ENCODE assay signal across 10 cellular contexts in the genomic region with DNA sequence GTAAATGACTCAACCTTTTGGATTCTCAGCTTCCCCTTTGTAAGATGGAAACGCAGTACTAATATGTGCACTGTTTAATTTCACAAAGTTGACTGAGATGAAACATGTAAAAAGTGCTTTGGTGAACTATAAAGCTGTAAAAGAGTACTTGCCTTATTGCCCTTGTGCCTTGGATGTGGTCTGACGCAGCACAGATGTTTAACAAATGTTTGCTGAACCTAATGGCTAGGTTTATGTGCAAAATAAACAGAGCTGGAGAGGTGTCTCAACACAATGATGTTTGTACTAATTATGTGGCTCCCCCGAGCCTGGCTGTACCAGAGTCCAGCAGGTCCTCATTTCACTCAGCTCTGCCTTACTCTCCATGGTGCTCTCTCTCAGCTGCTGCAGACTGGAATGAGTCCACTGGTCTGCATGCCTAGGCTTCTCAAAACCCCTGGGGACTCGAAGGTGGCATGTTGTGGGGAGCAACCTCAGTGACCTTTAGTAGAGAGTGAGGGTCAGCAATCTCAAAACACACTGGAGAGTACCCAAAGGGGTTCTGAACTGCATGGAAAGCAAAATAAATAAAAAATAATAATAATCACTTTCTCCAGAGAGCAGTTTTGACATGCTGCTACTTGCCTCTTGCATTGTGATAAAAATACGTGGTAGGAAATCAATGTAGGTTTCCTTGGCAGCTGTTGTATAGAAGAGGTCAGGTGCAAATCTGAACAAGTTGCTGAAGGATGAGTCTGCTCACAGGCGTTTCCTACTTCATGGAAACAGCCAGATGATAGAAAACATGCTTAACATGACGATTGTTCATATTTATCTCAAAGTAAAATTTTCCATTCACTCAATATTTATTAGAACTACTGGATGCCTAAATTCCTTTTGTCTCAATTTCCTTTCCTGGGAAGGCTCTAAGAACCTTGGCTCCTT. TPM values are rescaled to one million over a fixed set of nuclear protein-coding genes. Genes with fewer than 3 reads are reported as not detected.
A peak's percentile ranks its signal among the peaks of the same experiment; 100 is the strongest.
DNase-seq lines count a peak whose midpoint lies in the region; ATAC-seq and TF ChIP-seq lines count a peak whose summit lies in the region.
"Had no signal": no experiment of that assay in that cellular context is flagged by ENCODE, and none has a peak within 500 bp of the region (broad histone marks: within the 10 kb centered on the region; RNA-seq: fewer than 3 reads in every experiment).

No MANE protein-coding gene starts in this region.

- H3K4me3 ChIP-seq in breast epithelium (no peak overlapping the region), mesodermal cell (ENCODE audit: extremely low read depth, insufficient read depth, low read length, poor library complexity, severe bottlenecking) (no peak overlapping the region), right atrium auricular region (no peak overlapping the region)

- 85 to 98% methylated on average over 4 to 5 of the region's 7 CpGs for WGBS in mesodermal cell (ENCODE audit: insufficient coverage in 2 of 2), 2 experiments

- H3K36me3 ChIP-seq in breast epithelium (no peaks in the 10 kb centered on the region), mesodermal cell (ENCODE audit: control insufficient read depth, insufficient read depth, low read length) (no peaks in the 10 kb centered on the region), right atrium auricular region (no peaks in the 10 kb centered on the region)

- peaks cover 5% of the 10 kb centered on the region for H3K9me3 Mint-ChIP-seq in activated CD4-positive, alpha-beta memory T cell treated with anti-CD3 and anti-CD28 coated beads, Interleukin-2, amount 10 ng/mL, durations not matched to agents 7 days and 5 days

- H3K4me1 ChIP-seq in breast epithelium (no peaks in the 10 kb centered on the region), mesodermal cell (ENCODE audit: control insufficient read depth, insufficient read depth, low read length, poor library complexity, severe bottlenecking) (peaks cover 45% of the 10 kb centered on the region), right atrium auricular region (peaks cover 0 to 21% of the 10 kb centered on the region in 2 donors)

- H3K27ac Mint-ChIP-seq in activated CD4-positive, alpha-beta memory T cell treated with anti-CD3 and anti-CD28 coated beads, Interleukin-2, amount 10 ng/mL, durations not matched to agents 7 days and 5 days = no peak overlapping the region

- ATAC-seq in HG03520 (IDR thresholded peaks at IDR 0.05; ENCODE audit: unreplicated experiment) = no peak

- H3K27ac ChIP-seq in breast epithelium = peak overlapping the region; percentile 69 to 82
- H3K27ac ChIP-seq in mesodermal cell (ENCODE audit: low read depth, low read length, severe bottlenecking) = peak overlapping the region; percentile 51
- no peak overlapping the region for H3K27ac ChIP-seq in right atrium auricular region
- H3K27ac ChIP-seq: C4-2B had no signal

- intact Hi-C loops in breast epithelium (cut with DNase I; ENCODE audit: low total_unique reads) = no loop called here

- H3K36me3 Mint-ChIP-seq in activated CD4-positive, alpha-beta memory T cell treated with anti-CD3 and anti-CD28 coated beads, Interleukin-2, amount 10 ng/mL, durations not matched to agents 7 days and 5 days (ENCODE audit: low read depth) = peaks cover 3% of the 10 kb centered on the region

- no peaks in the 10 kb centered on the region for H3K27me3 Mint-ChIP-seq in activated CD4-positive, alpha-beta memory T cell treated with anti-CD3 and anti-CD28 coated beads, Interleukin-2, amount 10 ng/mL, durations not matched to agents 7 days and 5 days

- no peak for TF ChIP-seq POLR2A in breast epithelium (IDR thresholded peaks at IDR 0.05)

- H3K4me1 Mint-ChIP-seq in activated CD4-positive, alpha-beta memory T cell treated with anti-CD3 and anti-CD28 coated beads, Interleukin-2, amount 10 ng/mL, durations not matched to agents 7 days and 5 days = peaks cover 29% of the 10 kb centered on the region

- TF ChIP-seq CTCF in breast epithelium (IDR thresholded peaks at IDR 0.05) = no peak
- no peak for TF ChIP-seq CTCF in right atrium auricular region (IDR thresholded peaks at IDR 0.05)

- H3K4me3 Mint-ChIP-seq in activated CD4-positive, alpha-beta memory T cell treated with anti-CD3 and anti-CD28 coated beads, Interleukin-2, amount 10 ng/mL, durations not matched to agents 7 days and 5 days = no peak overlapping the region

- peak; percentile 87 for DNase-seq in COR-L47 (lab: John Stamatoyannopoulos, UW)
- peak; percentile 73 for DNase-seq in NCI-H1436 (lab: John Stamatoyannopoulos, UW)
- DNase-seq in breast epithelium (ENCODE audit: low spot score in 2 of 2) = no peak
- no peak for DNase-seq in stimulated activated CD4-positive, alpha-beta T cell treated with anti-CD3 and anti-CD28 coated beads, Interleukin-15, amount 100 ng/mL, for 24 hours
- DNase-seq in right atrium auricular region (ENCODE audit: low spot score) = no peak
- DNase-seq in activated CD4-positive, alpha-beta memory T cell treated with anti-CD3 and anti-CD28 coated beads, Interleukin-2, amount 10 ng/mL, durations not matched to agents 7 days and 5 days = no peak
- DNase-seq: activated CD8-positive, alpha-beta memory T cell treated with anti-CD3 and anti-CD28 coated beads for 24 hours had no signal

- POLR2A ChIA-PET in activated CD4-positive, alpha-beta memory T cell treated with anti-CD3 and anti-CD28 coated beads, Interleukin-2, amount 10 ng/mL, durations not matched to agents 7 days and 5 days (lab: Charles Lee) = interaction anchor here (1.4 kb wide), 1 partner anchor 9 kb away, joined by 3 read pairs; the partner anchor contains the start of genes AMIGO2 and PCED1B

- H3K27me3 ChIP-seq in breast epithelium = no peaks in the 10 kb centered on the region
- no peaks in the 10 kb centered on the region for H3K27me3 ChIP-seq in right atrium auricular region

- no peaks in the 10 kb centered on the region for H3K9me3 ChIP-seq in breast epithelium
- H3K9me3 ChIP-seq in mesodermal cell (ENCODE audit: control insufficient read depth, low read length) = no peaks in the 10 kb centered on the region
- no peaks in the 10 kb centered on the region for H3K9me3 ChIP-seq in right atrium auricular region

- CTCF ChIA-PET in activated CD4-positive, alpha-beta memory T cell treated with anti-CD3 and anti-CD28 coated beads, Interleukin-2, amount 10 ng/mL, durations not matched to agents 7 days and 5 days (lab: Charles Lee) = interaction anchor here (2.2 kb wide), 1 partner anchor 17 kb away, joined by 8 read pairs; no protein-coding TSS in a partner anchor

RNA-seq across cellular contexts. Expression of gene AMIGO2, which starts 8.5 kb away (rescaled TPM):
- total RNA-seq in breast epithelium (10 to 100 TPM in 2 of 3 donors, 1 to 10 TPM in 1; 6.7 to 57.7 (median 28.2) TPM), right atrium auricular region (1 to 10 TPM; 2.3 to 5.8 TPM)
- 34.4 TPM for polyA plus RNA-seq in mesodermal cell (2013, experiment 1 of 2)
- 39.7 TPM for polyA plus RNA-seq in mesodermal cell (2013, experiment 2 of 2)
- 1 to 10 TPM; 6.6 to 7.1 TPM for total RNA-seq in activated CD4-positive, alpha-beta memory T cell treated with anti-CD3 and anti-CD28 coated beads, Interleukin-2, amount 10 ng/mL, durations not matched to agents 7 days and 5 days

RNA-seq across cellular contexts. Expression of gene PCED1B, which starts 8.9 kb away (rescaled TPM):
- total RNA-seq in breast epithelium = 1 to 10 TPM; 1.6 to 6.2 (median 5.1) TPM
- 6.5 TPM for polyA plus RNA-seq in mesodermal cell (2013, experiment 1 of 2)
- 5.0 TPM for polyA plus RNA-seq in mesodermal cell (2013, experiment 2 of 2)
- total RNA-seq in right atrium auricular region = 1 to 10 TPM in 1 of 2 donors, under 1 TPM in 1; 0.98 to 1.4 TPM
- total RNA-seq in activated CD4-positive, alpha-beta memory T cell treated with anti-CD3 and anti-CD28 coated beads, Interleukin-2, amount 10 ng/mL, durations not matched to agents 7 days and 5 days = 10 to 100 TPM; 57.1 to 62.2 TPM

Comparison
In these comparisons a context has a peak if more than half of its experiments do, and no peak if none do; other contexts are left out.
1. DNase-seq: peak in COR-L47 (single experiment) and NCI-H1436 (single experiment); none in breast epithelium (0 of 2), stimulated activated CD4-positive, alpha-beta T cell treated with anti-CD3 and anti-CD28 coated beads, Interleukin-15, amount 100 ng/mL, for 24 hours (single experiment), right atrium auricular region (single experiment) and activated CD4-positive, alpha-beta memory T cell treated with anti-CD3 and anti-CD28 coated beads, Interleukin-2, amount 10 ng/mL, durations not matched to agents 7 days and 5 days (single experiment).
2. H3K27ac ChIP-seq: peak in breast epithelium (2 of 2) and mesodermal cell (single experiment); none in right atrium auricular region (0 of 2).
3. RNA of gene PCED1B, which starts 8.9 kb away (total RNA-seq): 57.1 to 62.2 TPM in activated CD4-positive, alpha-beta memory T cell treated with anti-CD3 and anti-CD28 coated beads, Interleukin-2, amount 10 ng/mL, durations not matched to agents 7 days and 5 days; 1.6 to 6.2 TPM in breast epithelium and 0.98 to 1.4 TPM in right atrium auricular region; every median in the first group is over 4 times any median in the second.